Comparison of ENCODE assay signal across 21 cellular contexts in the genomic region with DNA sequence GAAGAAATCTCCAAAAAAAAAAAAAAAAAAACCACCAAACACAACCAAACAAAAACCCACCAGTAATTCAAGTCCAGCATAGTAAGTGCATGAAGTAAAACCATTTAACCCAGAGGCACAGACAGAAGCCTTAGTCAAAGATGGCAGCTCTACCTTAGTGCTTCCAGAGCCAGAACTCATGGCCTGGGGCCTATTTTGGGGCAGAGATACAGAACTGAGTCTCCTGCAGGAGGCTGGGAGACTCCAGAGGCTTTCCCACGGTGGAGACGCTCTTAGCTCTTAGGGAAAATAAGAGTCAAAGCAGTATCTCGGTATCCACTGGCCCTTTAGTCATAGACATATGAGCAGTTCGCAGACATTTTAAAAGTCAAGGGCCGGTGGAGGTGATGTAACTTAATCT.
"Had no signal": no experiment of that assay in that cellular context is flagged by ENCODE, and none has a peak within 500 bp of the region (broad histone marks: within the 10 kb centered on the region; RNA-seq: fewer than 3 reads in every experiment).

No MANE protein-coding gene starts in this region.

- H3K4me3 Mint-ChIP-seq: dendritic cell treated with granulocyte-macrophage colony-stimulating factor and Interleukin-4, amounts not matched to agents 40 ng/mL and 50 ng/mL, for 4 days; immature natural killer cell; mesothelial cell of epicardium; naive B cell had no signal

- H3K27ac ChIP-seq: colonic mucosa, dorsolateral prefrontal cortex, esophagus muscularis mucosa, foreskin keratinocyte, gastroesophageal sphincter, heart left ventricle, hepatocyte, left lung, lower lobe of right lung had no signal

- H3K27me3 ChIP-seq: colonic mucosa had no signal

- H3K36me3 Mint-ChIP-seq: immature natural killer cell, mesothelial cell of epicardium had no signal

- H3K4me3 ChIP-seq: colonic mucosa, dorsolateral prefrontal cortex, esophagus muscularis mucosa, gastroesophageal sphincter, heart left ventricle, hepatocyte, left lung, lower lobe of right lung, mucosa of descending colon had no signal

- DNase-seq: colonic mucosa; cortex of kidney; dorsolateral prefrontal cortex; effector CD4-positive, alpha-beta T cell; effector memory CD4-positive, alpha-beta T cell; foreskin keratinocyte; heart left ventricle; hypothalamus; immature natural killer cell; left cardiac atrium; left lung; left ventricle myocardium superior; lower lobe of right lung; mesenchymal stem cell; mucosa of descending colon; naive B cell had no signal

- H3K9me3 ChIP-seq: colonic mucosa, esophagus muscularis mucosa, gastroesophageal sphincter, heart left ventricle, left lung, lower lobe of right lung, mucosa of descending colon had no signal

- H3K36me3 ChIP-seq: colonic mucosa, esophagus muscularis mucosa, gastroesophageal sphincter, heart left ventricle, left lung, lower lobe of right lung had no signal

- ATAC-seq: foreskin keratinocyte, gastroesophageal sphincter, heart left ventricle, left cardiac atrium, left lung, left ventricle myocardium superior, lower lobe of right lung, mucosa of descending colon had no signal

- H3K9me3 Mint-ChIP-seq: dendritic cell treated with granulocyte-macrophage colony-stimulating factor and Interleukin-4, amounts not matched to agents 40 ng/mL and 50 ng/mL, for 4 days; mesothelial cell of epicardium had no signal

- H2AFZ ChIP-seq: hepatocyte had no signal

- H3K79me2 ChIP-seq: hepatocyte had no signal

- H3K4me2 ChIP-seq: hepatocyte had no signal

- H3K27ac Mint-ChIP-seq: dendritic cell treated with granulocyte-macrophage colony-stimulating factor and Interleukin-4, amounts not matched to agents 40 ng/mL and 50 ng/mL, for 4 days; immature natural killer cell; mesothelial cell of epicardium; naive B cell had no signal

- H3K4me1 ChIP-seq: foreskin keratinocyte, left lung had no signal
